ENCODE assay signal across 1 cellular context in the genomic region with DNA sequence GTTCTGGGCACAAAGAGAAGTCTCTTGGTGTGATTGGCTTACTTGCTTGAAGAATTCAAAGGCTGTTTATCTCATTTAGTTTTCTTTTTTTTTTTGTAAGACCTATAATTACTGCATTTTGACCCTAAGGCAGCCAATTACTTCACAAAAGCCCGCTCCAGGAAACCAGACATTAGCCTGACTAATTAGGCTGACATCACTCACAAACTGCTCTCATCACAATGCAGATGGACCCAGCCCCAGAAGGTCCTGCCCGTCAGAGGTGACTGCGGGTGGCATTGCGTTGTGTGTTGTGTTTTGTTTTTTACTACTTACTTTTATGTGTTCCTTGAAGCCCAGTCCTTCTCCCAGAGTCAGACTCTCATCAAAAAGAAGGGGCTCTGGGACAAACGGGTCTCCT.
TF ChIP-seq lines count a peak whose summit lies in the region.

No MANE protein-coding gene starts in this region.

TF ChIP-seq in GM23338, 12 proteins besides CTCF, POLR2A, EP300 and RAD21 (continued from another document):
- no peak for TF ChIP-seq ZNF462 (CRISPR knock-in tag; IDR thresholded peaks at IDR 0.05)
- no peak for TF ChIP-seq NANOG (IDR thresholded peaks at IDR 0.05; ENCODE audit: borderline replicate concordance)
- TF ChIP-seq ZNF114 (CRISPR knock-in tag; IDR thresholded peaks at IDR 0.05): no peak
- TF ChIP-seq CREB1 (CRISPR knock-in tag; IDR thresholded peaks at IDR 0.05; ENCODE audit: low read depth): no peak
- TF ChIP-seq JUNB (IDR thresholded peaks at IDR 0.05; ENCODE audit: unreplicated experiment): no peak
- no peak for TF ChIP-seq ZNF331 (CRISPR knock-in tag; IDR thresholded peaks at IDR 0.05; ENCODE audit: low read depth)
- TF ChIP-seq REST (IDR thresholded peaks at IDR 0.05; ENCODE audit: unreplicated experiment): no peak
- no peak for TF ChIP-seq EZH2phosphoT487 (IDR thresholded peaks at IDR 0.05; ENCODE audit: unreplicated experiment)
- TF ChIP-seq, protein P1, sequence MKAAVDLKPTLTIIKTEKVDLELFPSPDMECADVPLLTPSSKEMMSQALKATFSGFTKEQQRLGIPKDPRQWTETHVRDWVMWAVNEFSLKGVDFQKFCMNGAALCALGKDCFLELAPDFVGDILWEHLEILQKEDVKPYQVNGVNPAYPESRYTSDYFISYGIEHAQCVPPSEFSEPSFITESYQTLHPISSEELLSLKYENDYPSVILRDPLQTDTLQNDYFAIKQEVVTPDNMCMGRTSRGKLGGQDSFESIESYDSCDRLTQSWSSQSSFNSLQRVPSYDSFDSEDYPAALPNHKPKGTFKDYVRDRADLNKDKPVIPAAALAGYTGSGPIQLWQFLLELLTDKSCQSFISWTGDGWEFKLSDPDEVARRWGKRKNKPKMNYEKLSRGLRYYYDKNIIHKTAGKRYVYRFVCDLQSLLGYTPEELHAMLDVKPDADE (IDR thresholded peaks at IDR 0.05): no peak
